In genomic region chr5:142937265-142937877, GRCh38 we compare ENCODE assay signal across 24 cellular contexts.
"Had no signal": no experiment of that assay in that cellular context is flagged by ENCODE, and none has a peak within 500 bp of the region (broad histone marks: within the 10 kb centered on the region; RNA-seq: fewer than 3 reads in every experiment).

No MANE protein-coding gene starts in this region.

- H3K4me1 ChIP-seq: esophagus squamous epithelium, prostate gland had no signal

- H3K9me3 Mint-ChIP-seq: activated naive CD8-positive, alpha-beta T cell treated with anti-CD3 and anti-CD28 coated beads for 36 hours; activated T-cell treated with anti-CD3 and anti-CD28 coated beads, Interleukin-2, amount 50 U/mL, for 4 hours; activated T-helper 2 cell treated with anti-CD3 and anti-CD28 coated beads, Interferon-gamma antibody, Interleukin-2, Interleukin-4, amounts not matched to agents 10 μg/mL and 5 μg/mL and 100 μg/mL, durations not matched to agents 14 hours and 24 hours and 36 hours; endodermal cell; mesothelial cell of epicardium; naive thymus-derived CD8-positive, alpha-beta T cell; stimulated activated naive CD8-positive, alpha-beta T cell treated with anti-CD3 and anti-CD28 coated beads, Interleukin-15, Interleukin-2, amounts not matched to agents 100 ng/mL and 50 ng/mL, for 24 hours had no signal

- H3K27ac Mint-ChIP-seq: activated naive CD8-positive, alpha-beta T cell treated with anti-CD3 and anti-CD28 coated beads for 36 hours; activated T-helper 2 cell treated with anti-CD3 and anti-CD28 coated beads, Interferon-gamma antibody, Interleukin-2, Interleukin-4, amounts not matched to agents 10 μg/mL and 5 μg/mL and 100 μg/mL, durations not matched to agents 14 hours and 24 hours and 36 hours; endodermal cell; mesothelial cell of epicardium; naive thymus-derived CD8-positive, alpha-beta T cell; stimulated activated naive CD8-positive, alpha-beta T cell treated with anti-CD3 and anti-CD28 coated beads, Interleukin-15, Interleukin-2, amounts not matched to agents 100 ng/mL and 50 ng/mL, for 24 hours; T-helper 17 cell had no signal

- H3K4me3 Mint-ChIP-seq: activated naive CD8-positive, alpha-beta T cell treated with anti-CD3 and anti-CD28 coated beads for 36 hours; activated T-cell treated with anti-CD3 and anti-CD28 coated beads, Interleukin-2, amount 50 U/mL, for 4 hours; endodermal cell; mesothelial cell of epicardium; naive thymus-derived CD8-positive, alpha-beta T cell; stimulated activated naive CD8-positive, alpha-beta T cell treated with anti-CD3 and anti-CD28 coated beads, Interleukin-15, Interleukin-2, amounts not matched to agents 100 ng/mL and 50 ng/mL, for 24 hours; T-helper 17 cell had no signal

- H3K4me3 ChIP-seq: esophagus squamous epithelium, left lung, ovary, prostate gland, thyroid gland had no signal

- H3K27ac ChIP-seq: esophagus squamous epithelium, left lung, ovary, prostate gland, thyroid gland had no signal

- H3K36me3 ChIP-seq: ovary, prostate gland had no signal

- ATAC-seq: activated T-cell treated with anti-CD3 and anti-CD28 coated beads, Interleukin-2, amount 50 U/mL, for 4 hours; left lung; naive thymus-derived CD8-positive, alpha-beta T cell; right cardiac atrium; T-helper 17 cell had no signal

- H3K36me3 Mint-ChIP-seq: mesothelial cell of epicardium had no signal

- H3K9me3 ChIP-seq: esophagus squamous epithelium, left lung, ovary, prostate gland, thyroid gland had no signal

- H3K27me3 Mint-ChIP-seq: activated naive CD8-positive, alpha-beta T cell treated with anti-CD3 and anti-CD28 coated beads for 36 hours; naive thymus-derived CD8-positive, alpha-beta T cell; stimulated activated naive CD8-positive, alpha-beta T cell treated with anti-CD3 and anti-CD28 coated beads, Interleukin-15, Interleukin-2, amounts not matched to agents 100 ng/mL and 50 ng/mL, for 24 hours; T-helper 17 cell had no signal

- DNase-seq: activated CD4-positive, alpha-beta T cell treated with anti-CD3 and anti-CD28 coated beads for 4 hours; activated CD4-positive, alpha-beta T cell treated with anti-CD3 and anti-CD28 coated beads, Interleukin-2, amount 50 U/mL, for 48 hours; activated CD4-positive, CD25-positive, alpha-beta regulatory T cell; activated CD8-positive, alpha-beta memory T cell treated with anti-CD3 and anti-CD28 coated beads, Interleukin-2, amount 50 U/mL, for 48 hours; activated naive CD4-positive, alpha-beta T cell treated with Interleukin-2 at 50 U/mL for 16 hours; activated naive CD8-positive, alpha-beta T cell treated with anti-CD3 and anti-CD28 coated beads for 36 hours; activated T-cell treated with anti-CD3 and anti-CD28 coated beads, Interleukin-2, amount 50 U/mL, for 4 hours; cortex of kidney; endodermal cell; esophagus squamous epithelium; kidney glomerular epithelial cell; left lung; mammary epithelial cell; naive thymus-derived CD8-positive, alpha-beta T cell; ovary; right cardiac atrium; stimulated activated CD4-positive, alpha-beta T cell treated with anti-CD3 and anti-CD28 coated beads, Interleukin-12 subunit alpha, Interleukin-12 subunit beta, amount 100 ng/mL, for 4 hours; stimulated activated CD4-positive, alpha-beta T cell treated with anti-CD3 and anti-CD28 coated beads, Interleukin-4, amount 100 ng/mL, for 4 hours; T-helper 17 cell; thyroid gland had no signal

- H3K27me3 ChIP-seq: esophagus squamous epithelium, left lung, ovary, thyroid gland had no signal
